In the genomic region with DNA sequence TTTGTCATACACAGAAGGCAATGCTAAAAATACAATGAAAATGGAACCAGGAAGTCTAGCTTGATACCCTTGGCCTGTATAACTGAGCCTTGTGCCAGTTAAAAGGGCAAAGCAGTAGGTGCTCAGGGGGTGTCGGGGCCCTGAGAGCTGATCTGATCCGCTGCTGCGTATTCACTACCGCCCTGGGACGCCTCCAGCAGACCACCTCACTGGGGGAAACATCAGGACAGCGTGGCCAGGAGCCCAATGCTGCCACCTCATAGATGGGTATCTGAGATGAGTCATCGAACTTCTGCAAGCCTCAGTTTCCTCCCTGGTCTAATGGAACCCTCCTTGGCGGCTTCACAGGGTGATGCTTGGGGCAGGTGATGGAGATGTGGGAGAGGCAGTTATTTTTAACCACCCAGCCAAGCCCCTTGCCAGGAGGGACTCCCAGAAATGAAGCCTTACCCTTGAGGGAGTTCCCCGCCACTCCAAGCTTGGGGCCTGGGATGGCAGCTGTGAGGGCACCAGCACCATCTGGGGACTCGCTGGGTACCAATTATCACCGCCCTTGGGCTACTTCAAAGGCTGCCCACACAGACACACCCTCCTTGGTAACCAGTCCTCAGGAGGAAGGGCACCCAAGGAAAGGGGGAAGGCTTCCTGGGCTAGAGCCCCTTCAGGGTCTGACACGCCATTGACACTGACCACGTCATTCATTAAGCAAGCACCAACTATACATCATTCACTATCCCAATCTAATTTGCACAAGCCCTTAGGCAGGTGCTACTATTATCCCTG, we compare ENCODE assay signal across 1 cellular context.
TF ChIP-seq lines count a peak whose summit lies in the region.

No MANE protein-coding gene starts in this region.

TF ChIP-seq in A549, 52 proteins besides CTCF, POLR2A, EP300 and RAD21 (continued from another document):
- TF ChIP-seq, protein P1, sequence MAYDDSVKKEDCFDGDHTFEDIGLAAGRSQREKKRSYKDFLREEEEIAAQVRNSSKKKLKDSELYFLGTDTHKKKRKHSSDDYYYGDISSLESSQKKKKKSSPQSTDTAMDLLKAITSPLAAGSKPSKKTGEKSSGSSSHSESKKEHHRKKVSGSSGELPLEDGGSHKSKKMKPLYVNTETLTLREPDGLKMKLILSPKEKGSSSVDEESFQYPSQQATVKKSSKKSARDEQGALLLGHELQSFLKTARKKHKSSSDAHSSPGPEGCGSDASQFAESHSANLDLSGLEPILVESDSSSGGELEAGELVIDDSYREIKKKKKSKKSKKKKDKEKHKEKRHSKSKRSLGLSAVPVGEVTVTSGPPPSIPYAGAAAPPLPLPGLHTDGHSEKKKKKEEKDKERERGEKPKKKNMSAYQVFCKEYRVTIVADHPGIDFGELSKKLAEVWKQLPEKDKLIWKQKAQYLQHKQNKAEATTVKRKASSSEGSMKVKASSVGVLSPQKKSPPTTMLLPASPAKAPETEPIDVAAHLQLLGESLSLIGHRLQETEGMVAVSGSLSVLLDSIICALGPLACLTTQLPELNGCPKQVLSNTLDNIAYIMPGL (CRISPR knock-in tag; IDR thresholded peaks at IDR 0.05; ENCODE audit: borderline replicate concordance): no peak
